ENCODE assay signal across 23 cellular contexts in the genomic region with DNA sequence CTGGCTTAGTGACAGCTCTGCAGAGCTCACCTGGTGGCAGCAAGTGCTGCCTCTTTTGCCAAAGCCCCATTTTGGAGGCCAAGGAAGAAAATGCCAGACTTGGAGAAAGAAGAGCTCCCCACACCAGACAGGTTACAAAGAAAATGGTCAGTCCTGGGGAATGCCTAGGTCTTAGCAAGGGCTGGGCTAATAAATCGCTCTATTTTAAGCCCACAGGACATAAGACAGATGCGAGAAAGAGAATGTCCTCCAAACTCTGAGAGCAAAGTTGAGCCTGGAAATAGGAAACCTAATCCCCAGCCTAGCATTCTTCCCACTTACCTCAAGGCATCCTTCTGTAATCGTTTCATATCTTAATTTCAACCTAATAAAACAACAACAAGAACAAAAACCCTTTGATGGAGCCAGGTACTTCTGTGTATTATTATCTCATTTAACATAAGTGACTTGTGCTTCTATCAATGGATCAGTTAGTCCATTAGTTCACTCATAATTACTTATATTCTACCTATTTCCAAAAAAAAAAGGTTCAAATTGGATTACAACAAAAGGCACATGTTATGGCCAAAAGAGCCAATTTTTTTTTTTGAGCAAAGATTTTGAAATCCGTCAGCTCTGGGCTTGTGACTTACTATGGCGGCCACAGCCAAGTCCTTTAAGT. TPM values are rescaled to one million over a fixed set of nuclear protein-coding genes. Genes with fewer than 3 reads are reported as not detected.
DNase-seq lines count a peak whose midpoint lies in the region; ATAC-seq and TF ChIP-seq lines count a peak whose summit lies in the region.
"Had no signal": no experiment of that assay in that cellular context is flagged by ENCODE, and none has a peak within 500 bp of the region (broad histone marks: within the 10 kb centered on the region; RNA-seq: fewer than 3 reads in every experiment).

No MANE protein-coding gene starts in this region.

- no peaks in the 10 kb centered on the region for H3K27me3 Mint-ChIP-seq in T-helper 17 cell
- H3K27me3 Mint-ChIP-seq: CD4-positive, alpha-beta T cell; CD8-positive, alpha-beta memory T cell had no signal

- H3K9ac ChIP-seq in rectal smooth muscle tissue (ENCODE audit: low read length) = no peak overlapping the region
- H3K9ac ChIP-seq: BLaER1 treated with 17β-estradiol and CSF1 and Interleukin-3, amounts not matched to agents 10 nM and 100 nM had no signal

- H3K27ac ChIP-seq in HEK293 (ENCODE audit: extremely low read depth, low read depth, low read length) (no peak overlapping the region), rectal smooth muscle tissue (ENCODE audit: low read depth, low read length) (peak overlapping the region; percentile 53), transverse colon (peak overlapping the region; percentile 17 to 70 (median 39))
- H3K27ac ChIP-seq: A549; BLaER1 treated with 17β-estradiol and CSF1 and Interleukin-3, amounts not matched to agents 10 nM and 100 nM had no signal

- ATAC-seq in GM18907 (IDR thresholded peaks at IDR 0.05; ENCODE audit: unreplicated experiment) (no peak), T-helper 17 cell (no peak)
- ATAC-seq: A549, GM12878 had no signal

- H3K36me3 Mint-ChIP-seq in T-helper 17 cell (ENCODE audit: low read depth) = no peaks in the 10 kb centered on the region

- no peak for TF ChIP-seq EP300 in transverse colon (IDR thresholded peaks at IDR 0.05; ENCODE audit: low read depth)

- H3K36me3 ChIP-seq in HEK293 (ENCODE audit: control insufficient read depth in 2 of 2, insufficient read depth in 1 of 2, low read length in 2 of 2) (no peaks in the 10 kb centered on the region), rectal smooth muscle tissue (ENCODE audit: control insufficient read depth, insufficient read depth, low read length) (no peaks in the 10 kb centered on the region), transverse colon (no peaks in the 10 kb centered on the region)
- H3K36me3 ChIP-seq: HAP-1 had no signal

- 79 to 84% methylated on average over 5 of the region's 5 CpGs for whole genome bisulfite sequencing in transverse colon (ENCODE audit: low coverage in 1 of 2), 2 donors

- in situ Hi-C loops in transverse colon (cut with MboI; ENCODE audit: low pct_ligation_motif_present in 1 of 4, low pct_unique_long_range_greater_than_20kb in 1 of 4, low sequenced_read_pairs in 3 of 4) = no loop called here

- CTCF ChIA-PET in HEK293 (lab: Yijun Ruan, JAX) = interaction anchor here (9.6 kb wide), 1 partner anchor 28 kb away, joined by 236 read pairs; no protein-coding TSS in a partner anchor

- H3K4me1 Mint-ChIP-seq in T-helper 17 cell = peaks cover 2% of the 10 kb centered on the region
- H3K4me1 Mint-ChIP-seq: CD8-positive, alpha-beta memory T cell had no signal

- TF ChIP-seq CTCF in HEK293 (tag by site-specific recombination; IDR thresholded peaks at IDR 0.05) = no peak
- TF ChIP-seq CTCF in transverse colon (IDR thresholded peaks at IDR 0.05) = no peak

- H3K4me1 ChIP-seq in HEK293 (ENCODE audit: control insufficient read depth, insufficient read depth, low read length) (no peaks in the 10 kb centered on the region), rectal smooth muscle tissue (ENCODE audit: control insufficient read depth, insufficient read depth, low read length) (peaks cover 32% of the 10 kb centered on the region), transverse colon (peaks cover 0 to 31% (median 13%) of the 10 kb centered on the region in 4 donors)
- H3K4me1 ChIP-seq: HAP-1 had no signal

- TF ChIP-seq POLR2A in transverse colon (IDR thresholded peaks at IDR 0.05) = no peak

- intact Hi-C loops in transverse colon (cut with DNase I; ENCODE audit: low total_unique reads) = no loop called here

- H3K27me3 ChIP-seq in rectal smooth muscle tissue (ENCODE audit: control insufficient read depth, insufficient read depth, low read length) = no peaks in the 10 kb centered on the region
- no peaks in the 10 kb centered on the region for H3K27me3 ChIP-seq in transverse colon
- H3K27me3 ChIP-seq: BE2C; BLaER1 treated with 17β-estradiol and CSF1 and Interleukin-3, amounts not matched to agents 10 nM and 100 nM had no signal

- DNase-seq in cerebellum (ENCODE audit: low spot score) (peak; percentile 8), transverse colon (no peak), KG1 (lab: John Stamatoyannopoulos, UW) (no peak), T-helper 17 cell (no peak)
- DNase-seq: 8988T; ACHN; AML-193; BE2C; CD4-positive, alpha-beta T cell; CD8-positive, alpha-beta memory T cell; DMS 273 treated with DMSO at 0.1 percent for 48 hours; DMS79; EL; GDM1; GOT3 had no signal

- H3K9me3 ChIP-seq in HEK293 (ENCODE audit: control insufficient read depth, insufficient read depth, low read depth, low read length) (no peaks in the 10 kb centered on the region), transverse colon (no peaks in the 10 kb centered on the region), T-helper 17 cell (ENCODE audit: control insufficient read depth, low read length, poor library complexity, severe bottlenecking) (no peaks in the 10 kb centered on the region)
- H3K9me3 ChIP-seq: A549; BE2C; BLaER1 treated with 17β-estradiol and CSF1 and Interleukin-3, amounts not matched to agents 10 nM and 100 nM; HAP-1 had no signal

- H3K4me3 Mint-ChIP-seq in T-helper 17 cell = no peak overlapping the region
- H3K4me3 Mint-ChIP-seq: CD14-positive monocyte; CD4-positive, alpha-beta T cell; CD8-positive, alpha-beta memory T cell had no signal

- H3K27ac Mint-ChIP-seq in T-helper 17 cell = no peak overlapping the region
- H3K27ac Mint-ChIP-seq: CD4-positive, alpha-beta T cell; CD8-positive, alpha-beta memory T cell had no signal

- H3K4me3 ChIP-seq in HEK293 (ENCODE audit: low read depth, low read length) (no peak overlapping the region), rectal smooth muscle tissue (ENCODE audit: low read length) (no peak overlapping the region), transverse colon (no peak overlapping the region)
- H3K4me3 ChIP-seq: A549; BLaER1 treated with 17β-estradiol and CSF1 and Interleukin-3, amounts not matched to agents 10 nM and 100 nM; GM12878; HAP-1 had no signal

- POLR2A ChIA-PET in HEK293 (lab: Yijun Ruan, JAX) = no interaction called here

TF ChIP-seq in HEK293, 187 proteins besides CTCF, POLR2A, EP300 and RAD21:
- TF ChIP-seq ZNF664 (tag by site-specific recombination; IDR thresholded peaks at IDR 0.05) = peak; percentile 94
- no peak for TF ChIP-seq ZNF248 (tag by site-specific recombination; IDR thresholded peaks at IDR 0.05)

RNA-seq across cellular contexts. Expression of a gene that starts 40.4 kb away (rescaled TPM):
- total RNA-seq in cerebellum = not detected
- under 1 TPM in 1 of 4 donors, not detected in 3; 0.14 TPM for total RNA-seq in transverse colon
- not detected for total RNA-seq in T-helper 17 cell
- total RNA-seq: CD4-positive, alpha-beta T cell; CD8-positive, alpha-beta memory T cell; GM12878 had no signal

RNA-seq across cellular contexts. Expression of a gene that starts 48.1 kb away (rescaled TPM):
- total RNA-seq in cerebellum (39.0 TPM), transverse colon (100 to 1,000 TPM in 2 of 4 donors, 10 to 100 TPM in 2; 54.9 to 168 (median 100) TPM), T-helper 17 cell (10 to 100 TPM; 39.4 to 43.6 TPM)

RNA-seq across cellular contexts. Expression of a gene that starts 54.7 kb away (rescaled TPM):
- total RNA-seq in cerebellum (4.8 TPM), transverse colon (10 to 100 TPM; 32.4 to 81.1 (median 47.9) TPM), T-helper 17 cell (10 to 100 TPM; 60.8 to 64.4 TPM)
